Comparison of ENCODE assay signal across 17 cellular contexts in genomic region chr5:36389245-36389644, GRCh38.
DNase-seq lines count a peak whose midpoint lies in the region; ATAC-seq and TF ChIP-seq lines count a peak whose summit lies in the region.
"Had no signal": no experiment of that assay in that cellular context is flagged by ENCODE, and none has a peak within 500 bp of the region (broad histone marks: within the 10 kb centered on the region; RNA-seq: fewer than 3 reads in every experiment).

No MANE protein-coding gene starts in this region.

- no peaks in the 10 kb centered on the region for H3K9me3 Mint-ChIP-seq in endothelial cell (ENCODE audit: unreplicated experiment)
- H3K9me3 Mint-ChIP-seq: activated T-cell treated with anti-CD3 and anti-CD28 coated beads, Interleukin-2, amount 50 U/mL, for 72 hours; naive thymus-derived CD8-positive, alpha-beta T cell had no signal

- no peak for ATAC-seq in esophagus mucosa
- no peak for ATAC-seq in GM21576 (IDR thresholded peaks at IDR 0.05; ENCODE audit: unreplicated experiment)
- ATAC-seq in HG03045 (IDR thresholded peaks at IDR 0.05; ENCODE audit: unreplicated experiment): no peak
- ATAC-seq: activated CD4-positive, alpha-beta T cell treated with anti-CD3 and anti-CD28 coated beads for 36 hours; activated T-cell treated with anti-CD3 and anti-CD28 coated beads, Interleukin-2, amount 50 U/mL, for 72 hours; naive thymus-derived CD8-positive, alpha-beta T cell had no signal

- H3K4me1 Mint-ChIP-seq in endothelial cell (ENCODE audit: unreplicated experiment): peaks cover 39% of the 10 kb centered on the region
- H3K4me1 Mint-ChIP-seq: activated CD4-positive, alpha-beta T cell treated with anti-CD3 and anti-CD28 coated beads for 36 hours had no signal

- TF ChIP-seq CTCF in C4-2B (conservative IDR thresholded peaks at IDR 0.05): no peak
- TF ChIP-seq CTCF in endothelial cell (IDR thresholded peaks at IDR 0.05; ENCODE audit: unreplicated experiment): no peak

- H3K27ac ChIP-seq in C4-2B (peak overlapping the region; percentile 70), mesodermal cell (ENCODE audit: low read depth, low read length, severe bottlenecking) (peak overlapping the region; percentile 18)
- H3K27ac ChIP-seq: SJSA1 had no signal

- H3K27ac Mint-ChIP-seq in endothelial cell (ENCODE audit: unreplicated experiment): peak overlapping the region; percentile 50
- H3K27ac Mint-ChIP-seq: activated CD4-positive, alpha-beta T cell treated with anti-CD3 and anti-CD28 coated beads for 36 hours; activated T-cell treated with anti-CD3 and anti-CD28 coated beads, Interleukin-2, amount 50 U/mL, for 72 hours; naive thymus-derived CD8-positive, alpha-beta T cell; type B pancreatic cell had no signal

- DNase-seq in NOMO-1 (lab: John Stamatoyannopoulos, UW; ENCODE audit: unreplicated experiment in 2 of 2): peak; percentile 55 to 69
- DNase-seq in endothelial cell (ENCODE audit: low spot score): peak; percentile 39
- DNase-seq in cortex of kidney (lab: John Stamatoyannopoulos, UW): no peak
- DNase-seq: activated CD4-positive, alpha-beta T cell treated with anti-CD3 and anti-CD28 coated beads for 36 hours; activated T-cell treated with anti-CD3 and anti-CD28 coated beads, Interleukin-2, amount 50 U/mL, for 72 hours; DND-41; MM.1S; naive thymus-derived CD8-positive, alpha-beta T cell; NCI-H524 treated with DMSO at 0.1 percent for 48 hours; spleen had no signal

- WGBS in mesodermal cell (ENCODE audit: insufficient coverage in 2 of 2), 2 experiments: 76 to 100% methylated on average over 2 to 3 of the region's 4 CpGs

- H3K4me3 ChIP-seq in mesodermal cell (ENCODE audit: extremely low read depth, insufficient read depth, low read length, poor library complexity, severe bottlenecking): no peak overlapping the region
- H3K4me3 ChIP-seq: SJSA1, spleen had no signal

- H3K36me3 ChIP-seq in mesodermal cell (ENCODE audit: control insufficient read depth, insufficient read depth, low read length): no peaks in the 10 kb centered on the region
- H3K36me3 ChIP-seq: SJSA1, spleen had no signal

- H3K4me1 ChIP-seq in mesodermal cell (ENCODE audit: control insufficient read depth, insufficient read depth, low read length, poor library complexity, severe bottlenecking): peaks cover 29% of the 10 kb centered on the region
- H3K4me1 ChIP-seq: SJSA1 had no signal

- no peaks in the 10 kb centered on the region for H3K36me3 Mint-ChIP-seq in endothelial cell (ENCODE audit: low read depth, unreplicated experiment)
- H3K36me3 Mint-ChIP-seq: naive thymus-derived CD8-positive, alpha-beta T cell; type B pancreatic cell had no signal

- H3K4me3 Mint-ChIP-seq in endothelial cell (ENCODE audit: unreplicated experiment): no peak overlapping the region
- H3K4me3 Mint-ChIP-seq: activated CD4-positive, alpha-beta T cell treated with anti-CD3 and anti-CD28 coated beads for 36 hours; activated T-cell treated with anti-CD3 and anti-CD28 coated beads, Interleukin-2, amount 50 U/mL, for 72 hours; naive thymus-derived CD8-positive, alpha-beta T cell; type B pancreatic cell had no signal

- no peaks in the 10 kb centered on the region for H3K9me3 ChIP-seq in mesodermal cell (ENCODE audit: control insufficient read depth, low read length)
- H3K9me3 ChIP-seq: SJSA1, spleen had no signal

- peaks cover 2% of the 10 kb centered on the region for H3K27me3 Mint-ChIP-seq in endothelial cell (ENCODE audit: unreplicated experiment)
